In genomic region chr14:78448483-78449094, GRCh38 we compare ENCODE assay signal across 8 cellular contexts.
A peak's percentile ranks its signal among the peaks of the same experiment; 100 is the strongest.
DNase-seq lines count a peak whose midpoint lies in the region; ATAC-seq and TF ChIP-seq lines count a peak whose summit lies in the region.

No MANE protein-coding gene starts in this region.

- H3K4me3 ChIP-seq in right atrium auricular region = no peak overlapping the region

- POLR2A ChIA-PET in GM10248 (lab: Yijun Ruan, JAX) = no interaction called here

- ATAC-seq in HG02678 (IDR thresholded peaks at IDR 0.05; ENCODE audit: unreplicated experiment) (peak; percentile 72), sciatic nerve (no peak)

- H3K36me3 ChIP-seq in right atrium auricular region = no peaks in the 10 kb centered on the region

- DNase-seq in AG08395 (ENCODE audit: low spot score) = peak; percentile 5
- peak; percentile 67 for DNase-seq in GM10248 (ENCODE audit: extremely low spot score)
- peak; percentile 17 for DNase-seq in NCI-H146 treated with DMSO at 0.1 percent for 48 hours (lab: John Stamatoyannopoulos, UW; ENCODE audit: unreplicated experiment)
- peak; percentile 44 to 59 for DNase-seq in activated CD4-positive, alpha-beta T cell treated with anti-CD3 and anti-CD28 coated beads, Interleukin-2, amount 50 U/mL, for 48 hours
- peak; percentile 59 for DNase-seq in right atrium auricular region (ENCODE audit: low spot score)
- DNase-seq in stimulated activated CD4-positive, alpha-beta T cell treated with anti-CD3 and anti-CD28 coated beads, Interleukin-12 subunit alpha, Interleukin-12 subunit beta, amount 100 ng/mL, for 48 hours (ENCODE audit: low read depth in 2 of 3, low spot score in 1 of 3) = peak; percentile 1 to 56 (median 4)
- no peak for DNase-seq in sciatic nerve (ENCODE audit: low spot score)

- no peaks in the 10 kb centered on the region for H3K4me1 ChIP-seq in right atrium auricular region

- no peaks in the 10 kb centered on the region for H3K9me3 ChIP-seq in right atrium auricular region

- intact Hi-C loops in sciatic nerve (cut with DNase I) = no loop called here

- CTCF ChIA-PET in GM10248 (lab: Yijun Ruan, JAX) = interaction anchor here (0.8 to 2.7 kb wide), 16 partner anchors 10 to 580 kb away, joined by 3 to 24 read pairs (median 4); no protein-coding TSS in a partner anchor

- no peaks in the 10 kb centered on the region for H3K27me3 ChIP-seq in right atrium auricular region

- TF ChIP-seq CTCF in GM10248 (IDR thresholded peaks at IDR 0.05; ENCODE audit: control extremely low read depth, extremely low read depth, low read depth, missing control alignments) (peak; percentile 66), right atrium auricular region (IDR thresholded peaks at IDR 0.05) (peak; percentile 26 to 71)

- no peak overlapping the region for H3K27ac ChIP-seq in right atrium auricular region
